ENCODE assay signal across 15 cellular contexts in genomic region chr1:8699679-8700078, GRCh38.
DNase-seq lines count a peak whose midpoint lies in the region; ATAC-seq and TF ChIP-seq lines count a peak whose summit lies in the region.
"Had no signal": no experiment of that assay in that cellular context is flagged by ENCODE, and none has a peak within 500 bp of the region (broad histone marks: within the 10 kb centered on the region; RNA-seq: fewer than 3 reads in every experiment).

No MANE protein-coding gene starts in this region.

- no peak for TF ChIP-seq CTCF in H9 (conservative IDR thresholded peaks at IDR 0.05)
- no peak for TF ChIP-seq CTCF in nephron progenitor cell (IDR thresholded peaks at IDR 0.05)

- no peak overlapping the region for H3K27ac ChIP-seq in BLaER1
- no peak overlapping the region for H3K27ac ChIP-seq in H9 (ENCODE audit: insufficient read length, low read depth, low read length)
- H3K27ac ChIP-seq: SJCRH30 had no signal

- H3K27ac Mint-ChIP-seq in H9 (peak overlapping the region in 2 of 3 experiments; percentile 36 to 90; a peak in 3 of 7 replicates), nephron progenitor cell (no peak overlapping the region)
- peak overlapping the region; percentile 51 for H3K27ac Mint-ChIP-seq in activated T-helper 2 cell treated with anti-CD3 and anti-CD28 coated beads, Interferon-gamma antibody, Interleukin-2, Interleukin-4, amounts not matched to agents 10 μg/mL and 5 μg/mL and 100 μg/mL, durations not matched to agents 14 hours and 24 hours and 36 hours
- no peak overlapping the region for H3K27ac Mint-ChIP-seq in activated CD8-positive, alpha-beta memory T cell treated with anti-CD3 and anti-CD28 coated beads, Interleukin-2, amount 10 ng/mL, durations not matched to agents 7 days and 5 days

- H3K79me2 ChIP-seq in H9 (ENCODE audit: insufficient read depth, low read length) = peaks cover 49% of the 10 kb centered on the region

- H3K9me3 Mint-ChIP-seq in H9 = no peaks in the 10 kb centered on the region; a peak in 1 of 5 replicates
- H3K9me3 Mint-ChIP-seq in activated T-helper 2 cell treated with anti-CD3 and anti-CD28 coated beads, Interferon-gamma antibody, Interleukin-2, Interleukin-4, amounts not matched to agents 10 μg/mL and 5 μg/mL and 100 μg/mL, durations not matched to agents 14 hours and 24 hours and 36 hours = no peaks in the 10 kb centered on the region
- peaks cover 3% of the 10 kb centered on the region for H3K9me3 Mint-ChIP-seq in nephron progenitor cell
- no peaks in the 10 kb centered on the region for H3K9me3 Mint-ChIP-seq in activated CD8-positive, alpha-beta memory T cell treated with anti-CD3 and anti-CD28 coated beads, Interleukin-2, amount 10 ng/mL, durations not matched to agents 7 days and 5 days (ENCODE audit: low read depth)

- H3K4me2 ChIP-seq in BLaER1 (peak overlapping the region; percentile 85), H9 (ENCODE audit: insufficient read depth, insufficient read length, low read length) (no peak overlapping the region)

- H2BK20ac ChIP-seq in H9 (ENCODE audit: low read depth, low read length, poor library complexity, severe bottlenecking) = no peak overlapping the region

- no peaks in the 10 kb centered on the region for H3K79me1 ChIP-seq in H9 (ENCODE audit: insufficient read depth, low read depth, low read length, poor library complexity, severe bottlenecking)

- CTCF ChIA-PET in activated CD8-positive, alpha-beta memory T cell treated with anti-CD3 and anti-CD28 coated beads, Interleukin-2, amount 10 ng/mL, durations not matched to agents 7 days and 5 days (lab: Charles Lee) = interaction anchor here (2.4 kb wide), 1 partner anchor 30 kb away, joined by 11 read pairs; no protein-coding TSS in a partner anchor

- H2BK120ac ChIP-seq in H9 (ENCODE audit: low read depth, low read length, poor library complexity, severe bottlenecking) = no peak overlapping the region

- H3K23ac ChIP-seq in H9 (ENCODE audit: insufficient read length, low read depth, low read length) = no peak overlapping the region

- no peak overlapping the region for H4K91ac ChIP-seq in H9 (ENCODE audit: insufficient read length, low read depth, low read length)

- H2BK12ac ChIP-seq in H9 (ENCODE audit: insufficient read length, low read depth, low read length) = no peak overlapping the region

- H2BK5ac ChIP-seq in H9 (ENCODE audit: insufficient read length, low read length) = no peak overlapping the region

- no peak overlapping the region for H4K8ac ChIP-seq in H9 (replicated peaks; ENCODE audit: insufficient read length, low read depth, low read length)

- no CpG with 5 or more reads among the region's 7 CpGs for WGBS in H9 (ENCODE audit: extremely low coverage, insufficient read length, low lambda C conversion rate)

- H3K4me3 ChIP-seq in BLaER1 = no peak overlapping the region
- H3K4me3 ChIP-seq: SJCRH30 had no signal

- no peak overlapping the region for H2AK5ac ChIP-seq in H9 (ENCODE audit: insufficient read length, low read length)

- no peaks in the 10 kb centered on the region for H3K27me3 Mint-ChIP-seq in H9 (ENCODE audit: low read depth)
- H3K27me3 Mint-ChIP-seq in activated T-helper 2 cell treated with anti-CD3 and anti-CD28 coated beads, Interferon-gamma antibody, Interleukin-2, Interleukin-4, amounts not matched to agents 10 μg/mL and 5 μg/mL and 100 μg/mL, durations not matched to agents 14 hours and 24 hours and 36 hours (ENCODE audit: low read depth) = no peaks in the 10 kb centered on the region
- H3K27me3 Mint-ChIP-seq in nephron progenitor cell (ENCODE audit: low read depth, poor library complexity) = no peaks in the 10 kb centered on the region
- peaks cover 17% of the 10 kb centered on the region for H3K27me3 Mint-ChIP-seq in activated CD8-positive, alpha-beta memory T cell treated with anti-CD3 and anti-CD28 coated beads, Interleukin-2, amount 10 ng/mL, durations not matched to agents 7 days and 5 days

- H3K36me3 ChIP-seq in BLaER1 = peaks cover 11% of the 10 kb centered on the region; the same call in 1 of the 2 replicates
- H3K36me3 ChIP-seq: SJCRH30 had no signal

- intact Hi-C loops in activated T-helper 2 cell treated with anti-CD3 and anti-CD28 coated beads, Interferon-gamma antibody, Interleukin-2, Interleukin-4, amounts not matched to agents 10 μg/mL and 5 μg/mL and 100 μg/mL, durations not matched to agents 14 hours and 24 hours and 36 hours (cut with micrococcal nuclease) = loop anchor here (2.0 to 5.0 kb wide), 4 partner anchors 32 to 275 kb away; partner anchors contain the start of gene ENO1

- DNase-seq in H9 (no peak), nephron progenitor cell (no peak)
- DNase-seq in activated T-helper 2 cell treated with anti-CD3 and anti-CD28 coated beads, Interferon-gamma antibody, Interleukin-2, Interleukin-4, amounts not matched to agents 10 μg/mL and 5 μg/mL and 100 μg/mL, durations not matched to agents 14 hours and 24 hours and 36 hours (ENCODE audit: low spot score) = no peak
- DNase-seq in activated CD8-positive, alpha-beta memory T cell treated with anti-CD3 and anti-CD28 coated beads, Interleukin-2, amount 10 ng/mL, durations not matched to agents 7 days and 5 days = no peak
- no peak for DNase-seq in stimulated activated CD4-positive, alpha-beta T cell treated with anti-CD3 and anti-CD28 coated beads, Interleukin-4, amount 100 ng/mL, for 1 hour
- DNase-seq: C1 segment of cervical spinal cord, COR-L47, DMS53, NCI-H1930, NCI-H510A, SJCRH30, SW 1271 had no signal

- H3K27me3 ChIP-seq in BLaER1 (no peaks in the 10 kb centered on the region), H9 (ENCODE audit: insufficient read depth, low read length) (no peaks in the 10 kb centered on the region)
- H3K27me3 ChIP-seq: SJCRH30 had no signal

- H3K9me3 ChIP-seq in BLaER1 (peaks cover 3% of the 10 kb centered on the region; the same call in 1 of the 2 replicates), H9 (ENCODE audit: control insufficient read depth, low read depth, low read length) (no peaks in the 10 kb centered on the region)
- H3K9me3 ChIP-seq: SJCRH30 had no signal

- H3K23me2 ChIP-seq in H9 (ENCODE audit: insufficient read length, low read depth, low read length, poor library complexity, severe bottlenecking) = peaks cover 9% of the 10 kb centered on the region

- ATAC-seq in GM21423 (IDR thresholded peaks at IDR 0.05; ENCODE audit: unreplicated experiment) (no peak), HG02938 (IDR thresholded peaks at IDR 0.05; ENCODE audit: unreplicated experiment) (no peak)
- no peak for ATAC-seq in activated CD8-positive, alpha-beta memory T cell treated with anti-CD3 and anti-CD28 coated beads, Interleukin-2, amount 10 ng/mL, durations not matched to agents 7 days and 5 days

- H3K4me3 Mint-ChIP-seq in H9 (peak overlapping the region in 1 of 2 experiments; percentile 92; a peak in 2 of 5 replicates), nephron progenitor cell (peak overlapping the region; percentile 91)
- peak overlapping the region; percentile 57 for H3K4me3 Mint-ChIP-seq in activated T-helper 2 cell treated with anti-CD3 and anti-CD28 coated beads, Interferon-gamma antibody, Interleukin-2, Interleukin-4, amounts not matched to agents 10 μg/mL and 5 μg/mL and 100 μg/mL, durations not matched to agents 14 hours and 24 hours and 36 hours (ENCODE audit: low read depth)
- no peak overlapping the region for H3K4me3 Mint-ChIP-seq in activated CD8-positive, alpha-beta memory T cell treated with anti-CD3 and anti-CD28 coated beads, Interleukin-2, amount 10 ng/mL, durations not matched to agents 7 days and 5 days

- H3K4ac ChIP-seq in H9 (ENCODE audit: low read depth, low read length) = no peak overlapping the region

- no peak overlapping the region for H4K5ac ChIP-seq in H9 (ENCODE audit: insufficient read length, low read depth, low read length)

- H2AFZ ChIP-seq in H9 (ENCODE audit: low read length) = no peak overlapping the region

- H3K14ac ChIP-seq in H9 (ENCODE audit: insufficient read depth, low read length) = no peak overlapping the region

- H2BK15ac ChIP-seq in H9 (ENCODE audit: low read depth, low read length) = no peak overlapping the region

- H3K4me1 ChIP-seq in BLaER1 (peaks cover 53% of the 10 kb centered on the region), H9 (ENCODE audit: insufficient read depth, low read length) (peaks cover 2% of the 10 kb centered on the region; the same call in 1 of the 2 replicates)

- no peak overlapping the region for H3T11ph ChIP-seq in H9 (ENCODE audit: low read length)

- H3K36me3 Mint-ChIP-seq in H9 (ENCODE audit: insufficient read depth in 1 of 3, low read depth in 3 of 3) = 0 out of 7 replicates have a peak, but pooled peaks cover 0 to 2% (median 0%) of the 10 kb centered on the region in 3 experiments
- peaks cover 43% of the 10 kb centered on the region for H3K36me3 Mint-ChIP-seq in activated T-helper 2 cell treated with anti-CD3 and anti-CD28 coated beads, Interferon-gamma antibody, Interleukin-2, Interleukin-4, amounts not matched to agents 10 μg/mL and 5 μg/mL and 100 μg/mL, durations not matched to agents 14 hours and 24 hours and 36 hours (ENCODE audit: low read depth)
- H3K36me3 Mint-ChIP-seq in nephron progenitor cell (ENCODE audit: low read depth) = peaks cover 35% of the 10 kb centered on the region
- peaks cover 2% of the 10 kb centered on the region for H3K36me3 Mint-ChIP-seq in activated CD8-positive, alpha-beta memory T cell treated with anti-CD3 and anti-CD28 coated beads, Interleukin-2, amount 10 ng/mL, durations not matched to agents 7 days and 5 days

- H4K20me1 ChIP-seq in BLaER1 (peaks cover 77% of the 10 kb centered on the region), H9 (ENCODE audit: control insufficient read depth, insufficient read depth, insufficient read length) (no peaks in the 10 kb centered on the region)

- H3K56ac ChIP-seq in H9 (ENCODE audit: insufficient read length, low read depth, low read length) = no peak overlapping the region

- peaks cover 58 to 64% of the 10 kb centered on the region in 2 experiments for H3K4me1 Mint-ChIP-seq in H9
- H3K4me1 Mint-ChIP-seq in activated T-helper 2 cell treated with anti-CD3 and anti-CD28 coated beads, Interferon-gamma antibody, Interleukin-2, Interleukin-4, amounts not matched to agents 10 μg/mL and 5 μg/mL and 100 μg/mL, durations not matched to agents 14 hours and 24 hours and 36 hours (ENCODE audit: low read depth) = peaks cover 54% of the 10 kb centered on the region
- H3K4me1 Mint-ChIP-seq in nephron progenitor cell = peaks cover 59% of the 10 kb centered on the region
- H3K4me1 Mint-ChIP-seq in activated CD8-positive, alpha-beta memory T cell treated with anti-CD3 and anti-CD28 coated beads, Interleukin-2, amount 10 ng/mL, durations not matched to agents 7 days and 5 days = peaks cover 35% of the 10 kb centered on the region

- H3K18ac ChIP-seq in H9 (ENCODE audit: insufficient read length, low read depth, low read length) = no peak overlapping the region

- H3K9ac ChIP-seq in BLaER1 = no peak overlapping the region
- H3K9ac ChIP-seq in H9 (ENCODE audit: extremely low read depth, insufficient read length, low read length) = no peak overlapping the region

Comparison
In these comparisons a context has a peak if more than half of its experiments do, and no peak if none do; other contexts are left out.
1. H3K27ac Mint-ChIP-seq: peak in H9 (2 of 3) and activated T-helper 2 cell treated with anti-CD3 and anti-CD28 coated beads, Interferon-gamma antibody, Interleukin-2, Interleukin-4, amounts not matched to agents 10 μg/mL and 5 μg/mL and 100 μg/mL, durations not matched to agents 14 hours and 24 hours and 36 hours (single experiment); none in nephron progenitor cell (single experiment) and activated CD8-positive, alpha-beta memory T cell treated with anti-CD3 and anti-CD28 coated beads, Interleukin-2, amount 10 ng/mL, durations not matched to agents 7 days and 5 days (single experiment).